In genomic region chr13:113138792-113139551, GRCh38 we compare ENCODE assay signal across 22 cellular contexts. TPM values are rescaled to one million over a fixed set of nuclear protein-coding genes. Genes with fewer than 3 reads are reported as not detected.
DNase-seq lines count a peak whose midpoint lies in the region.
"Had no signal": no experiment of that assay in that cellular context is flagged by ENCODE, and none has a peak within 500 bp of the region (broad histone marks: within the 10 kb centered on the region; RNA-seq: fewer than 3 reads in every experiment).

No MANE protein-coding gene starts in this region.

- intact Hi-C loops in activated T-helper 1 cell treated with anti-CD3 and anti-CD28 coated beads, Interleukin-12 subunit alpha, Interleukin-12 subunit beta, Interleukin-2, Interleukin-4 antibody, amounts not matched to agents 30 ng/mL and 10 ng/mL and 1 ng/mL, durations not matched to agents 14 hours and 24 hours and 36 hours (cut with micrococcal nuclease): no loop called here

- H3K4me3 Mint-ChIP-seq in activated T-helper 1 cell treated with anti-CD3 and anti-CD28 coated beads, Interleukin-12 subunit alpha, Interleukin-12 subunit beta, Interleukin-2, Interleukin-4 antibody, amounts not matched to agents 30 ng/mL and 10 ng/mL and 1 ng/mL, durations not matched to agents 14 hours and 24 hours and 36 hours: no peak overlapping the region
- H3K4me3 Mint-ChIP-seq: CD8-positive, alpha-beta T cell; naive thymus-derived CD4-positive, alpha-beta T cell had no signal

- H3K23ac ChIP-seq in mesenchymal stem cell (ENCODE audit: low read length in 2 of 2): no peak overlapping the region

- H3K4me2 ChIP-seq in mesenchymal stem cell (ENCODE audit: low read length, poor library complexity, severe bottlenecking) (no peak overlapping the region), Karpas-422 (ENCODE audit: low read depth, low read length, poor library complexity, severe bottlenecking) (no peak overlapping the region)

- H3K14ac ChIP-seq in mesenchymal stem cell (ENCODE audit: low read length in 2 of 2): no peak overlapping the region

- H3K27me3 ChIP-seq in mesenchymal stem cell (ENCODE audit: control insufficient read depth in 1 of 2, insufficient read depth in 1 of 2, low read length in 2 of 2): peaks cover 0 to 12% of the 10 kb centered on the region in 2 experiments
- 0 out of 2 replicates have a peak, but pooled peaks cover 3% of the 10 kb centered on the region for H3K27me3 ChIP-seq in Karpas-422 (ENCODE audit: low read length)
- H3K27me3 ChIP-seq: colonic mucosa, vagina had no signal

- H2BK120ac ChIP-seq in mesenchymal stem cell (ENCODE audit: low read depth, low read length): no peak overlapping the region

- no peaks in the 10 kb centered on the region for H3K9me2 ChIP-seq in Karpas-422 (replicated peaks; ENCODE audit: insufficient read depth, low read length)

- no peak overlapping the region for H2BK15ac ChIP-seq in mesenchymal stem cell (ENCODE audit: low read depth, poor library complexity, severe bottlenecking)

- no peaks in the 10 kb centered on the region for H3K9me3 Mint-ChIP-seq in activated T-helper 1 cell treated with anti-CD3 and anti-CD28 coated beads, Interleukin-12 subunit alpha, Interleukin-12 subunit beta, Interleukin-2, Interleukin-4 antibody, amounts not matched to agents 30 ng/mL and 10 ng/mL and 1 ng/mL, durations not matched to agents 14 hours and 24 hours and 36 hours
- H3K9me3 Mint-ChIP-seq: CD8-positive, alpha-beta T cell had no signal

- 93% methylated on average over 16 of the region's 16 CpGs for WGBS in mesenchymal stem cell

- H3K4me1 Mint-ChIP-seq in activated T-helper 1 cell treated with anti-CD3 and anti-CD28 coated beads, Interleukin-12 subunit alpha, Interleukin-12 subunit beta, Interleukin-2, Interleukin-4 antibody, amounts not matched to agents 30 ng/mL and 10 ng/mL and 1 ng/mL, durations not matched to agents 14 hours and 24 hours and 36 hours (ENCODE audit: low read depth): no peaks in the 10 kb centered on the region
- H3K4me1 Mint-ChIP-seq: naive thymus-derived CD4-positive, alpha-beta T cell had no signal

- H3K27ac ChIP-seq in mesenchymal stem cell (ENCODE audit: low read length, poor library complexity, severe bottlenecking) (no peak overlapping the region), Karpas-422 (ENCODE audit: low read length) (no peak overlapping the region)
- H3K27ac ChIP-seq: colonic mucosa, vagina had no signal

- H2AK5ac ChIP-seq in mesenchymal stem cell (ENCODE audit: low read length, severe bottlenecking): no peak overlapping the region

- no peak overlapping the region for H2BK12ac ChIP-seq in mesenchymal stem cell (ENCODE audit: low read length in 2 of 2)

- H2AFZ ChIP-seq in mesenchymal stem cell (ENCODE audit: low read depth, low read length) (peak overlapping the region; percentile 27), Karpas-422 (ENCODE audit: low read length) (no peak overlapping the region)

- no peak overlapping the region for H4K8ac ChIP-seq in mesenchymal stem cell (ENCODE audit: low read length)

- H3K4ac ChIP-seq in mesenchymal stem cell (ENCODE audit: low read depth in 1 of 2, low read length in 2 of 2): no peak overlapping the region

- no peak overlapping the region for H3K4me3 ChIP-seq in mesenchymal stem cell (ENCODE audit: insufficient read depth in 1 of 2, low read depth in 1 of 2, low read length in 2 of 2)
- no peak overlapping the region for H3K4me3 ChIP-seq in Karpas-422 (ENCODE audit: low read length)
- H3K4me3 ChIP-seq: colonic mucosa, GM12878, vagina had no signal

- H4K20me1 ChIP-seq in Karpas-422 (ENCODE audit: insufficient read depth, low read depth, low read length): no peaks in the 10 kb centered on the region

- no peak overlapping the region for H2BK5ac ChIP-seq in mesenchymal stem cell (ENCODE audit: low read depth, low read length, poor library complexity, severe bottlenecking)

- no peak overlapping the region for H3K18ac ChIP-seq in mesenchymal stem cell (ENCODE audit: low read depth in 1 of 2, low read length in 2 of 2)

- H3K79me1 ChIP-seq in mesenchymal stem cell (replicated peaks; ENCODE audit: low read length, poor library complexity, severe bottlenecking): no peaks in the 10 kb centered on the region

- no peaks in the 10 kb centered on the region for H3K36me3 Mint-ChIP-seq in activated T-helper 1 cell treated with anti-CD3 and anti-CD28 coated beads, Interleukin-12 subunit alpha, Interleukin-12 subunit beta, Interleukin-2, Interleukin-4 antibody, amounts not matched to agents 30 ng/mL and 10 ng/mL and 1 ng/mL, durations not matched to agents 14 hours and 24 hours and 36 hours (ENCODE audit: low read depth)
- H3K36me3 Mint-ChIP-seq: CD8-positive, alpha-beta T cell; naive thymus-derived CD4-positive, alpha-beta T cell had no signal

- H3K79me2 ChIP-seq in Karpas-422 (ENCODE audit: low read length): no peaks in the 10 kb centered on the region

- peaks cover 19% of the 10 kb centered on the region for H3K27me3 Mint-ChIP-seq in activated T-helper 1 cell treated with anti-CD3 and anti-CD28 coated beads, Interleukin-12 subunit alpha, Interleukin-12 subunit beta, Interleukin-2, Interleukin-4 antibody, amounts not matched to agents 30 ng/mL and 10 ng/mL and 1 ng/mL, durations not matched to agents 14 hours and 24 hours and 36 hours (ENCODE audit: insufficient read depth)

- H3K27ac Mint-ChIP-seq in activated T-helper 1 cell treated with anti-CD3 and anti-CD28 coated beads, Interleukin-12 subunit alpha, Interleukin-12 subunit beta, Interleukin-2, Interleukin-4 antibody, amounts not matched to agents 30 ng/mL and 10 ng/mL and 1 ng/mL, durations not matched to agents 14 hours and 24 hours and 36 hours: no peak overlapping the region
- H3K27ac Mint-ChIP-seq: CD8-positive, alpha-beta T cell had no signal

- no peaks in the 10 kb centered on the region for H3K4me1 ChIP-seq in mesenchymal stem cell (ENCODE audit: control insufficient read depth, insufficient read depth, low read depth, low read length)
- no peaks in the 10 kb centered on the region for H3K4me1 ChIP-seq in Karpas-422 (ENCODE audit: low read length)
- H3K4me1 ChIP-seq: colonic mucosa, vagina had no signal

- H3K36me3 ChIP-seq in mesenchymal stem cell (ENCODE audit: control insufficient read depth in 1 of 2, insufficient read depth in 2 of 2, low read depth in 1 of 2, low read length in 2 of 2) (peaks cover 0 to 15% of the 10 kb centered on the region in 2 experiments), Karpas-422 (ENCODE audit: insufficient read depth, low read length) (no peaks in the 10 kb centered on the region)
- H3K36me3 ChIP-seq: colonic mucosa had no signal

- H3K9me3 ChIP-seq in mesenchymal stem cell (ENCODE audit: control insufficient read depth, low read length) (no peaks in the 10 kb centered on the region), Karpas-422 (ENCODE audit: low read length) (no peaks in the 10 kb centered on the region)
- H3K9me3 ChIP-seq: colonic mucosa, vagina had no signal

- DNase-seq in GF-D8 (lab: John Stamatoyannopoulos, UW) (peak; percentile 81), NCI-H146 treated with DMSO at 0.1 percent for 48 hours (lab: John Stamatoyannopoulos, UW; ENCODE audit: unreplicated experiment) (peak; percentile 53), amniotic epithelial cell (ENCODE audit: low read depth) (peak; percentile 17), mesenchymal stem cell (no peak), DMS53 treated with DMSO at 0.1 percent for 48 hours (lab: John Stamatoyannopoulos, UW; ENCODE audit: unreplicated experiment) (no peak), Karpas-422 (no peak), nucleus accumbens (lab: John Stamatoyannopoulos, UW) (no peak)
- DNase-seq in activated T-helper 1 cell treated with anti-CD3 and anti-CD28 coated beads, Interleukin-12 subunit alpha, Interleukin-12 subunit beta, Interleukin-2, Interleukin-4 antibody, amounts not matched to agents 30 ng/mL and 10 ng/mL and 1 ng/mL, durations not matched to agents 14 hours and 24 hours and 36 hours (ENCODE audit: low spot score): no peak
- DNase-seq: activated CD4-positive, CD25-positive, alpha-beta regulatory T cell; activated effector memory CD4-positive, alpha-beta T cell treated with anti-CD3 and anti-CD28 coated beads, Interleukin-2, amount 50 U/mL, for 16 hours; anterior cingulate cortex; CD8-positive, alpha-beta T cell; colonic mucosa; naive thymus-derived CD4-positive, alpha-beta T cell; NCI-H2081 treated with DMSO at 0.1 percent for 48 hours; SW 1271 had no signal

- H3K9ac ChIP-seq in mesenchymal stem cell (ENCODE audit: low read length): no peak overlapping the region
- H3K9ac ChIP-seq in Karpas-422 (ENCODE audit: low read length): no peak overlapping the region

- H4K91ac ChIP-seq in mesenchymal stem cell (ENCODE audit: low read length): no peak overlapping the region

RNA-seq across cellular contexts. Expression of gene F10, which starts 16.4 kb away (rescaled TPM):
- polyA plus RNA-seq in mesenchymal stem cell (2013, experiment 1 of 2): 1.4 TPM
- 1.3 TPM for polyA plus RNA-seq in mesenchymal stem cell (2013, experiment 2 of 2)
- total RNA-seq in activated T-helper 1 cell treated with anti-CD3 and anti-CD28 coated beads, Interleukin-12 subunit alpha, Interleukin-12 subunit beta, Interleukin-2, Interleukin-4 antibody, amounts not matched to agents 30 ng/mL and 10 ng/mL and 1 ng/mL, durations not matched to agents 14 hours and 24 hours and 36 hours: not detected in 2 replicates
- total RNA-seq in Karpas-422 (2014; rRNA removed; shearing (Covaris generic); ENCODE audit: low replicate concordance): not detected in 2 replicates
- total RNA-seq: CD8-positive, alpha-beta T cell; GM12878; naive thymus-derived CD4-positive, alpha-beta T cell had no signal
- polyA plus RNA-seq: GM12878; naive thymus-derived CD4-positive, alpha-beta T cell had no signal

RNA-seq across cellular contexts. Expression of gene PROZ, which starts 19.5 kb away (rescaled TPM):
- not detected for polyA plus RNA-seq in mesenchymal stem cell (2013, experiment 1 of 2)
- not detected for polyA plus RNA-seq in mesenchymal stem cell (2013, experiment 2 of 2)
- not detected in 2 replicates for total RNA-seq in activated T-helper 1 cell treated with anti-CD3 and anti-CD28 coated beads, Interleukin-12 subunit alpha, Interleukin-12 subunit beta, Interleukin-2, Interleukin-4 antibody, amounts not matched to agents 30 ng/mL and 10 ng/mL and 1 ng/mL, durations not matched to agents 14 hours and 24 hours and 36 hours
- not detected in 2 replicates for total RNA-seq in Karpas-422 (2014; rRNA removed; shearing (Covaris generic); ENCODE audit: low replicate concordance)
- total RNA-seq: CD8-positive, alpha-beta T cell; colonic mucosa; frontal cortex; GM12878; lower leg skin; renal cortical epithelial cell; vagina had no signal
- polyA plus RNA-seq: AG04450; naive thymus-derived CD4-positive, alpha-beta T cell had no signal

RNA-seq across cellular contexts. Expression of gene F7, which starts 33.4 kb away (rescaled TPM):
- polyA plus RNA-seq in mesenchymal stem cell (2013, experiment 1 of 2): not detected
- not detected for polyA plus RNA-seq in mesenchymal stem cell (2013, experiment 2 of 2)
- total RNA-seq in activated T-helper 1 cell treated with anti-CD3 and anti-CD28 coated beads, Interleukin-12 subunit alpha, Interleukin-12 subunit beta, Interleukin-2, Interleukin-4 antibody, amounts not matched to agents 30 ng/mL and 10 ng/mL and 1 ng/mL, durations not matched to agents 14 hours and 24 hours and 36 hours: not detected in 2 replicates
- not detected in 2 replicates for total RNA-seq in Karpas-422 (2014; rRNA removed; shearing (Covaris generic); ENCODE audit: low replicate concordance)
- total RNA-seq: CD8-positive, alpha-beta T cell; GM12878; vagina had no signal
- polyA plus RNA-seq: GM12878; naive thymus-derived CD4-positive, alpha-beta T cell had no signal

Comparison
In these comparisons a context has a peak if more than half of its experiments do, and no peak if none do; other contexts are left out.
1. DNase-seq: peak in GF-D8 (single experiment), NCI-H146 treated with DMSO at 0.1 percent for 48 hours (single experiment) and amniotic epithelial cell (single experiment); none in mesenchymal stem cell (single experiment), DMS53 treated with DMSO at 0.1 percent for 48 hours (single experiment), activated T-helper 1 cell treated with anti-CD3 and anti-CD28 coated beads, Interleukin-12 subunit alpha, Interleukin-12 subunit beta, Interleukin-2, Interleukin-4 antibody, amounts not matched to agents 30 ng/mL and 10 ng/mL and 1 ng/mL, durations not matched to agents 14 hours and 24 hours and 36 hours (single experiment), Karpas-422 (single experiment) and nucleus accumbens (0 of 56).